In the genomic region with DNA sequence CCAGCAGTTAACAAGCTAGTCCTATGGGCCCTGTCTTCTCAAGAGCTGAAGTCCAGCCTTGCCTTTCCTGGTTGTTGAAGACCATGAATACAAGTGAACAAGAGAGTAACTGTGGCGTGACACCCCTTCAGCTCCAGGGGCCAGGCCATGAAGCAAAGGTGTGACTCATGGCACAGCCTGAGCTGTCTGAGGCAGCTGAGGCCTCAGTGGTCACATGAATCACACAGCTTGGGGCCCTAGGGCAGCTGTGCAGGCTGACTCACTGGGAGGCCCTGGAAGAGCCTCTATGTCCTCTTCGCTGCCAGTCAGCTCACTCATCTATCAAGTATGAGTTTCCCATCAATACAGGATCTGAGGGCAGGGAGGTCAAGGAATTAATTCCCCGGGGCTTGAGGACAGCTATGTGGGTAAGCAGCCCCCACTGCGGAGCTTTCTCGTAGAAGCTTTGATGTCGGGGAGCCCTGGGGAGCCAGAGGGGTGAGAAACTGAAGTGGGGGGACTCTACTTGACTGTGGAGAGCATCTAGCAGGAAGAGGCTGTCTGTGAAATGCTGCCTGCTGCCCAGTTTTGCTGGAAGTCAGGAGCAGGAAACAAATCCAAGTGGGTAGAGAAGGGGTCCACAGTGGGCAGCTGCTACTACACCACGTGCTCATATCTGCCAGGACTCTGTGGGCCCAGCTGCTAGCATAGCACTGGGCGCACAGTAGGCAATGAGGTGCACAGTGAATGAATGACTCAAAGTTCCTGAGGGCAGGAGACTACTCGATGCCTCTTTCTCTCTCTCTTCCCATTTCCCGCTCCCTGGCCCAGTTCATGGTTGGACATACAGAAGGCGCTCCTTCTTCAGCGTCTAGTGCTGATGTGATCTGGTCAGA, we compare ENCODE assay signal across 1 cellular context.
TF ChIP-seq lines count a peak whose summit lies in the region.

No MANE protein-coding gene starts in this region.

TF ChIP-seq in endothelial cell of umbilical vein, 7 proteins besides CTCF, POLR2A, EP300 and RAD21 (continued from another document):
- TF ChIP-seq GATA2 (IDR thresholded peaks at IDR 0.05; ENCODE audit: insufficient read depth, insufficient read length, low read depth, low read length) (peak; percentile 74), MYC (IDR thresholded peaks at IDR 0.05; ENCODE audit: low read depth, low read length) (peak; percentile 74), POLR2AphosphoS5 (IDR thresholded peaks at IDR 0.05; ENCODE audit: insufficient read depth, low read depth, low read length) (peak; percentile 95), JUN (IDR thresholded peaks at IDR 0.05; ENCODE audit: borderline replicate concordance, insufficient read depth, insufficient read length, low read depth) (peak; percentile 96), EZH2 (IDR thresholded peaks at IDR 0.05; ENCODE audit: borderline replicate concordance, low read depth, low read length, severe bottlenecking) (no peak)
- TF ChIP-seq, protein P1, sequence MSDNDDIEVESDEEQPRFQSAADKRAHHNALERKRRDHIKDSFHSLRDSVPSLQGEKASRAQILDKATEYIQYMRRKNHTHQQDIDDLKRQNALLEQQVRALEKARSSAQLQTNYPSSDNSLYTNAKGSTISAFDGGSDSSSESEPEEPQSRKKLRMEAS (IDR thresholded peaks at IDR 0.05; ENCODE audit: insufficient read depth, insufficient read length): peak; percentile 65
TF ChIP-seq in endothelial cell of umbilical vein: peak in this region for 6.
